8 cellular contexts compared by ENCODE assay signal in the genomic region with DNA sequence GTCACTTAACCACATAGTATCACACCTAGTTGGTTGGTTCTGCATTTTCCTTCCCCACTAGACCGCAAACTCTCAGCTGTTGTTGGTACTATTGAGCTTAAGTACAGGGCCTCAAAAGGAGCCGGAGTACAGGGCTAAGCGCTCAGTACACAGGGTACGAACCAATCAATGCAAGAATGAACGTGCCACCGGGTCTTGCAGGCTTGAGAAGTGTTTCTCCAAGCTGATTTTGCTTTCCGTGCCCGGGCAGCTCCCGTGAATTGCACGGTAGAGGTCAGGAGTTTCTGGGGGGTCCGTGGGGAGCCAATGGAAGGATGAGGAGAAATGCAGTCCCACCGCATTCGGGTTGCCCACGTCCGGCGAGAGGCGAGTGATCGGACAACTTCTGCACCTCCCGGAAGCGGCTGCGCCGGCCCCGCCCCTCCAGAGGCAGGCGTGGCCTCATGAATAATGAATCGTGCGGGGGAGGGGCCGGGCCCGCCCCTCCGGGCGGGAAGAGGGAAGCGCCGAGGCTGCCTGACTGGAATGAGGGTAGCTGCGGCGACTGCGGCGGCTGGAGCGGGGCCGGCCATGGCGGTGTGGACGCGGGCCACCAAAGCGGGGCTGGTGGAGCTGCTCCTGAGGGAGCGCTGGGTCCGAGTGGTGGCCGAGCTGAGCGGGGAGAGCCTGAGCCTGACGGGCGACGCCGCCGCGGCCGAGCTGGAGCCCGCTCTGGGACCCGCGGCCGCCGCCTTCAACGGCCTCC. TPM values are rescaled to one million over a fixed set of nuclear protein-coding genes. Genes with fewer than 3 reads are reported as not detected.
DNase-seq lines count a peak whose midpoint lies in the region; ATAC-seq and TF ChIP-seq lines count a peak whose summit lies in the region.

A gene (plus strand): TSS at position 523 of the 745 bp plus-strand sequence. CDS start 3 bp downstream, at position 526.

- peak within 1 kb of the TSS; percentile 97 to 98 for H3K27ac Mint-ChIP-seq in natural killer cell

- DNase-seq in DMS79 treated with DMSO at 0.1 percent for 48 hours (lab: John Stamatoyannopoulos, UW) (peak; percentile 53), KBM-7 (peak; percentile 89), RPMI7951 (ENCODE audit: low read depth) (peak; percentile 89), fibroblast of peridontal ligament (ENCODE audit: extremely low read depth) (peak; percentile 77), natural killer cell (peak; percentile 79)
- peak; percentile 75 for DNase-seq in activated T-helper 9 cell treated with anti-CD3 and anti-CD28 coated beads, Interleukin-2, amount 50 U/mL, for 16 hours (ENCODE audit: low read depth)
- peak; percentile 88 for DNase-seq in stimulated activated naive CD8-positive, alpha-beta T cell treated with anti-CD3 and anti-CD28 coated beads, Interleukin-15, Interleukin-2, amounts not matched to agents 100 U/mL and 50 U/mL, for 24 hours

- intact Hi-C loops in natural killer cell (cut with micrococcal nuclease), result no loop called here

- ATAC-seq in GM21619 (IDR thresholded peaks at IDR 0.05; ENCODE audit: unreplicated experiment) (peak; percentile 76), natural killer cell (peak; percentile 79 to 90 (median 80))
- ATAC-seq in stimulated activated naive CD8-positive, alpha-beta T cell treated with anti-CD3 and anti-CD28 coated beads, Interleukin-15, Interleukin-2, amounts not matched to agents 100 U/mL and 50 U/mL, for 24 hours, result peak; percentile 86

- in situ Hi-C loops in KBM-7 (cut with MboI; ENCODE audit: low pct_unique_long_range_greater_than_20kb, low sequenced_read_pairs), result no loop called here

- H3K9me3 Mint-ChIP-seq in natural killer cell, result no peaks in the 10 kb centered on the region

- no peaks in the 10 kb centered on the region for H3K27me3 Mint-ChIP-seq in natural killer cell (ENCODE audit: low read depth in 2 of 2)

- H3K36me3 Mint-ChIP-seq in natural killer cell, result no peaks in the 10 kb centered on the region

- peaks cover 42 to 55% of the 10 kb centered on the region in 2 donors for H3K4me1 Mint-ChIP-seq in natural killer cell

- TF ChIP-seq CTCF in natural killer cell (IDR thresholded peaks at IDR 0.05), result no peak

- H3K4me3 Mint-ChIP-seq in natural killer cell, result peak within 1 kb of the TSS; percentile 100

RNA-seq across cellular contexts. Expression of the gene that starts here (rescaled TPM):
- 25.8 and 26.2 TPM in 2 replicates for total RNA-seq in RPMI7951 (2014; rRNA removed; shearing (Covaris generic))
- 10 to 100 TPM; 43.8 to 55.2 (median 49.9) TPM for total RNA-seq in natural killer cell

Comparison
In these comparisons a context has a peak if more than half of its experiments do, and no peak if none do; other contexts are left out.
1. Peak in every context shown above with its lines: DNase-seq and ATAC-seq.